8 cellular contexts compared by ENCODE assay signal in the genomic region with DNA sequence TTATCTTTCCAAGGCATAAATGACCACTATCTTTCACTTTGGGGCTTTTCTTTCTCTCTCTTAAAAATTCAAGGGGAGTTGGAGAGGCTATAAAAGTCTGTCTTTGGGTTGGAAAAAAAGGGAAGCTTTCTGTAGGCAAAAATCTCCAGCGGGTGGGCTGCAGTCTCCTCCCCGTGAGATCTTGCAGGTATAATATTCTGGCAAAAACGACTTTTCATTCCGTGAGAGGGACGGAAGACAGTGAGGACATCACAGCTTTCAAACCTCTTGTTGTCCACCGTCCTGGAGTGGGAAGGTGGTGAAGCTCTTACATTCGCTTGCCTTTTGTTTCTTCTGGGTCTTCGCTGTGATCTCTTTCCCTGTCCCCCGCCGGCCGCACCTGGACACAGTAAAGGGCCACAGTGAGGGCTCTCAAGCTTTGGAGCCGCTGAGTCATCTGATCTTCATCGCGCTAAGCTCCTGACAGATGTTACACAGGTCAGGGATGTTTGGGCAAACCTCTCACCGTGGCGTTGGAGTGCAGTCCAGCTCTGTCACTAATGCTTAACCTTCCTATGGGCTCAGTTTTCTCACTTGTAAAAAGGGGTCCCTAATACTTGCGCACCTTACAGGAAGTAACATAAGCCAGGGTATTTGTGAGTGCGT.
DNase-seq lines count a peak whose midpoint lies in the region; ATAC-seq and TF ChIP-seq lines count a peak whose summit lies in the region.

No MANE protein-coding gene starts in this region.

- peak overlapping the region; percentile 9 to 97 (median 60) for H3K27ac Mint-ChIP-seq in CD8-positive, alpha-beta memory T cell
- H3K27ac Mint-ChIP-seq in neural progenitor cell: no peak overlapping the region

- peak overlapping the region; percentile 73 for H3K4me2 ChIP-seq in neural progenitor cell

- ATAC-seq in GM21423 (IDR thresholded peaks at IDR 0.05; ENCODE audit: unreplicated experiment) (no peak), GM21619 (IDR thresholded peaks at IDR 0.05; ENCODE audit: unreplicated experiment) (no peak)

- H3K4me3 Mint-ChIP-seq in CD8-positive, alpha-beta memory T cell: peak overlapping the region; percentile 44 to 86 (median 79)
- peak overlapping the region; percentile 67 for H3K4me3 Mint-ChIP-seq in neural progenitor cell

- H3K4me1 Mint-ChIP-seq in CD8-positive, alpha-beta memory T cell: peaks cover 8 to 24% (median 22%) of the 10 kb centered on the region in 3 donors
- peaks cover 3% of the 10 kb centered on the region for H3K4me1 Mint-ChIP-seq in neural progenitor cell

- peaks cover 12% of the 10 kb centered on the region for H3K4me1 ChIP-seq in CD8-positive, alpha-beta memory T cell (ENCODE audit: insufficient read depth, low read length)
- peaks cover 6% of the 10 kb centered on the region for H3K4me1 ChIP-seq in neural progenitor cell

- H4K20me1 ChIP-seq in neural progenitor cell (ENCODE audit: low read depth): no peaks in the 10 kb centered on the region

- CTCF ChIA-PET in CD8-positive, alpha-beta memory T cell (lab: Charles Lee): interaction anchor here (1.0 kb wide), 1 partner anchor 77 kb away, joined by 3 read pairs; no protein-coding TSS in a partner anchor

- peak overlapping the region; percentile 87 for H2AFZ ChIP-seq in neural progenitor cell (replicated peaks)

- no peaks in the 10 kb centered on the region for H3K27me3 Mint-ChIP-seq in CD8-positive, alpha-beta memory T cell
- peaks cover 7% of the 10 kb centered on the region for H3K27me3 Mint-ChIP-seq in neural progenitor cell (ENCODE audit: insufficient read depth, low read depth)

- POLR2A ChIA-PET in CD8-positive, alpha-beta memory T cell (lab: Charles Lee): interaction anchor here (0.7 to 2.8 kb wide), 5 partner anchors 154 to 451 kb away, joined by 3 to 14 read pairs (median 4); a partner anchor contains a TSS

- DNase-seq in CD8-positive, alpha-beta memory T cell: peak in 1 of 5 donors; percentile 2
- peak; percentile 56 for DNase-seq in NCI-H69 (lab: John Stamatoyannopoulos, UW)
- DNase-seq in epithelial cell of esophagus (ENCODE audit: low read depth): no peak
- peak; percentile 36 for DNase-seq in neural progenitor cell (ENCODE audit: low spot score)
- no peak for DNase-seq in globus pallidus (ENCODE audit: low spot score)
- no peak for DNase-seq in SIG-M5 (lab: John Stamatoyannopoulos, UW)

- H3K9me3 ChIP-seq in CD8-positive, alpha-beta memory T cell (ENCODE audit: low read length): no peaks in the 10 kb centered on the region
- H3K9me3 ChIP-seq in neural progenitor cell (ENCODE audit: low read depth): no peaks in the 10 kb centered on the region

- H3K27me3 ChIP-seq in CD8-positive, alpha-beta memory T cell (ENCODE audit: insufficient read depth, low read length, poor library complexity, severe bottlenecking): no peaks in the 10 kb centered on the region
- H3K27me3 ChIP-seq in neural progenitor cell: peaks cover 33% of the 10 kb centered on the region

- no peak overlapping the region for H3K27ac ChIP-seq in CD8-positive, alpha-beta memory T cell (ENCODE audit: low read depth, low read length)
- H3K27ac ChIP-seq in neural progenitor cell: no peak overlapping the region

- no peak overlapping the region for H3K9ac ChIP-seq in neural progenitor cell

- H3K36me3 ChIP-seq in CD8-positive, alpha-beta memory T cell (ENCODE audit: insufficient read depth, low read length): no peaks in the 10 kb centered on the region
- H3K36me3 ChIP-seq in neural progenitor cell: no peaks in the 10 kb centered on the region

- peaks cover 0 to 11% (median 3%) of the 10 kb centered on the region in 3 donors for H3K36me3 Mint-ChIP-seq in CD8-positive, alpha-beta memory T cell
- H3K36me3 Mint-ChIP-seq in neural progenitor cell: no peaks in the 10 kb centered on the region

- peaks cover 0 to 4% (median 0%) of the 10 kb centered on the region in 5 donors for H3K9me3 Mint-ChIP-seq in CD8-positive, alpha-beta memory T cell
- no peaks in the 10 kb centered on the region for H3K9me3 Mint-ChIP-seq in neural progenitor cell

- TF ChIP-seq CTCF in epithelial cell of esophagus (IDR thresholded peaks at IDR 0.05; ENCODE audit: insufficient read depth, low read depth, low read length, missing control alignments) (no peak), neural progenitor cell (IDR thresholded peaks at IDR 0.05) (no peak)

- H3F3A ChIP-seq in neural progenitor cell (ENCODE audit: low read depth): no peaks in the 10 kb centered on the region

- no peaks in the 10 kb centered on the region for H3K79me2 ChIP-seq in neural progenitor cell (ENCODE audit: low read depth)

- H3K4me3 ChIP-seq in CD8-positive, alpha-beta memory T cell (ENCODE audit: low read length): peak overlapping the region; percentile 59
- H3K4me3 ChIP-seq in epithelial cell of esophagus (ENCODE audit: low read length) (peak overlapping the region; percentile 48), neural progenitor cell (peak overlapping the region; percentile 39)

Comparison
In these comparisons a context has a peak if more than half of its experiments do, and no peak if none do; other contexts are left out.
1. DNase-seq: peak in NCI-H69 (single experiment) and neural progenitor cell (single experiment); none in epithelial cell of esophagus (single experiment), globus pallidus (single experiment) and SIG-M5 (single experiment).
2. Peak in every context shown above with its lines, with median percentiles within 50 percentile points of each other: H3K4me3 ChIP-seq.